ENCODE assay signal across 16 cellular contexts in the genomic region with DNA sequence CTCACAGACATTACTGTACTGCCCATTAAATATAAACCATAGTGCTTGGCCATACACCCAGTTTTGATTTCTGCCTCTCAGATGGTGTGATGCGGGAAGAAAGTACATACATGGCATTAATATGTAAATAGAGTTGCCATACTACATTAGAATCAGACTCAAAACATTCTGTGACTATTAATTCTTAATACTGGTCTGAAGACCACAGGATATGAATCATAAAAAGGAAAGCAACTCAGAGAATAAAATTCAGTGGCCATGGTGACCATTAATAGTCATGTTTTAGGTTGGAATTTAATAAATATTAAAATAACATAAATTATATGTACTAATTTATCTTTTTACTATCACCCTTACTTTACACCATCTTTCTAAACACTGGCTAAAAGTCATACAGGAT. TPM values are rescaled to one million over a fixed set of nuclear protein-coding genes. Genes with fewer than 3 reads are reported as not detected.
DNase-seq lines count a peak whose midpoint lies in the region; ATAC-seq and TF ChIP-seq lines count a peak whose summit lies in the region.
"Had no signal": no experiment of that assay in that cellular context is flagged by ENCODE, and none has a peak within 500 bp of the region (broad histone marks: within the 10 kb centered on the region; RNA-seq: fewer than 3 reads in every experiment).

No MANE protein-coding gene starts in this region.

- H3K27ac Mint-ChIP-seq in effector memory CD8-positive, alpha-beta T cell = no peak overlapping the region

- no peaks in the 10 kb centered on the region for H3K36me3 Mint-ChIP-seq in effector memory CD8-positive, alpha-beta T cell (ENCODE audit: insufficient read depth)
- H3K36me3 Mint-ChIP-seq: T-cell had no signal

- H3F3A ChIP-seq in smooth muscle cell (ENCODE audit: low read depth) = peaks cover 13% of the 10 kb centered on the region

- H3K9ac ChIP-seq in smooth muscle cell (ENCODE audit: low read depth) = peak overlapping the region; percentile 67

- H4K20me1 ChIP-seq in smooth muscle cell (ENCODE audit: low read depth) = no peaks in the 10 kb centered on the region

- no peak overlapping the region for H3K4me3 Mint-ChIP-seq in effector memory CD8-positive, alpha-beta T cell

- H3K9me3 Mint-ChIP-seq in effector memory CD8-positive, alpha-beta T cell = no peaks in the 10 kb centered on the region
- H3K9me3 Mint-ChIP-seq: T-cell had no signal

- no peaks in the 10 kb centered on the region for H3K36me3 ChIP-seq in smooth muscle cell (ENCODE audit: low read depth)

- ATAC-seq in SK-N-SH treated with all-trans-retinoic acid at 6 μM for 48 hours (peak; percentile 19), GM19452 (IDR thresholded peaks at IDR 0.05; ENCODE audit: unreplicated experiment) (no peak)
- ATAC-seq in effector memory CD8-positive, alpha-beta T cell (replicated peaks) = no peak
- ATAC-seq: activated CD4-positive, CD25-positive, alpha-beta regulatory T cell treated with anti-CD3 and anti-CD28 coated beads, Interleukin-2, amount 50 U/mL, for 24 hours; HCT116; T-cell had no signal

- no peaks in the 10 kb centered on the region for H3K79me2 ChIP-seq in smooth muscle cell (ENCODE audit: low read depth)

- H3K4me1 Mint-ChIP-seq in effector memory CD8-positive, alpha-beta T cell (ENCODE audit: low read depth in 2 of 2) = peaks cover 0 to 3% of the 10 kb centered on the region in 2 donors

- no peaks in the 10 kb centered on the region for H3K9me3 ChIP-seq in smooth muscle cell (replicated peaks; ENCODE audit: low read depth)

- TF ChIP-seq CTCF in fibroblast of pulmonary artery (IDR thresholded peaks at IDR 0.05; ENCODE audit: low read length, missing control alignments) = no peak
- no peak for TF ChIP-seq CTCF in smooth muscle cell (IDR thresholded peaks at IDR 0.05; ENCODE audit: borderline replicate concordance, insufficient read depth, poor library complexity, severe bottlenecking)
- TF ChIP-seq CTCF in GM13976 (IDR thresholded peaks at IDR 0.05; ENCODE audit: borderline replicate concordance, control extremely low read depth, extremely low read depth, insufficient read depth, missing control alignments) = no peak

- peak overlapping the region; percentile 90 for H3K27ac ChIP-seq in smooth muscle cell (ENCODE audit: low read depth)
- H3K27ac ChIP-seq: C4-2B, HL-60 had no signal

- H2AFZ ChIP-seq in smooth muscle cell (ENCODE audit: low read depth) = peak overlapping the region; percentile 64

- DNase-seq in ELR (ENCODE audit: low read depth) (peak; percentile 61), fibroblast of pulmonary artery (ENCODE audit: low read depth) (peak; percentile 18), smooth muscle cell (lab: John Stamatoyannopoulos, UW; ENCODE audit: unreplicated experiment) (no peak), GM13976 (ENCODE audit: low spot score) (no peak), NCI-H345 treated with DMSO at 0.1 percent for 48 hours (lab: John Stamatoyannopoulos, UW; ENCODE audit: unreplicated experiment) (no peak)
- no peak for DNase-seq in effector memory CD8-positive, alpha-beta T cell
- DNase-seq: amniotic stem cell, head of caudate nucleus, NCI-H2107, T-cell had no signal

- peaks cover 32% of the 10 kb centered on the region for H3K4me1 ChIP-seq in smooth muscle cell (ENCODE audit: low read depth)

- no peaks in the 10 kb centered on the region for H3K27me3 ChIP-seq in smooth muscle cell (ENCODE audit: low read depth)

- WGBS in smooth muscle cell (ENCODE audit: low lambda C conversion rate) = 96% methylated on average over 1 of the region's 1 CpG

- no peak overlapping the region for H3K4me3 ChIP-seq in fibroblast of pulmonary artery (replicated peaks; ENCODE audit: low read depth, low read length)
- H3K4me3 ChIP-seq in smooth muscle cell = no peak overlapping the region

- peak overlapping the region; percentile 66 for H3K4me2 ChIP-seq in smooth muscle cell

- H3K27me3 Mint-ChIP-seq in effector memory CD8-positive, alpha-beta T cell = peaks cover 0 to 6% of the 10 kb centered on the region in 2 donors
- H3K27me3 Mint-ChIP-seq: T-cell had no signal

- in situ Hi-C loops in GM13976 (cut with MboI; ENCODE audit: low sequenced_read_pairs, unreplicated experiment) = loop anchor here (25.0 kb wide), 2 partner anchors 271 to 896 kb away; no protein-coding TSS in a partner anchor

TF ChIP-seq in SK-N-SH treated with all-trans-retinoic acid at 6 μM for 48 hours, 23 proteins besides CTCF, POLR2A, EP300 and RAD21 (continues in another document):
- TF ChIP-seq ZC3H10 (CRISPR knock-in tag; IDR thresholded peaks at IDR 0.05) = no peak
- TF ChIP-seq, protein P1, sequence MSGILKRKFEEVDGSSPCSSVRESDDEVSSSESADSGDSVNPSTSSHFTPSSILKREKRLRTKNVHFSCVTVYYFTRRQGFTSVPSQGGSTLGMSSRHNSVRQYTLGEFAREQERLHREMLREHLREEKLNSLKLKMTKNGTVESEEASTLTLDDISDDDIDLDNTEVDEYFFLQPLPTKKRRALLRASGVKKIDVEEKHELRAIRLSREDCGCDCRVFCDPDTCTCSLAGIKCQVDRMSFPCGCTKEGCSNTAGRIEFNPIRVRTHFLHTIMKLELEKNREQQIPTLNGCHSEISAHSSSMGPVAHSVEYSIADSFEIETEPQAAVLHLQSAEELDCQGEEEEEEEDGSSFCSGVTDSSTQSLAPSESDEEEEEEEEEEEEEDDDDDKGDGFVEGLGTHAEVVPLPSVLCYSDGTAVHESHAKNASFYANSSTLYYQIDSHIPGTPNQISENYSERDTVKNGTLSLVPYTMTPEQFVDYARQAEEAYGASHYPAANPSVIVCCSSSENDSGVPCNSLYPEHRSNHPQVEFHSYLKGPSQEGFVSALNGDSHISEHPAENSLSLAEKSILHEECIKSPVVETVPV (CRISPR knock-in tag; IDR thresholded peaks at IDR 0.05) = no peak
- no peak for TF ChIP-seq ZFP3 (CRISPR knock-in tag; IDR thresholded peaks at IDR 0.05)
- no peak for TF ChIP-seq SNAI2 (CRISPR knock-in tag; IDR thresholded peaks at IDR 0.05)
- no peak for TF ChIP-seq ZNF8 (CRISPR knock-in tag; IDR thresholded peaks at IDR 0.05)
- TF ChIP-seq, protein P2, sequence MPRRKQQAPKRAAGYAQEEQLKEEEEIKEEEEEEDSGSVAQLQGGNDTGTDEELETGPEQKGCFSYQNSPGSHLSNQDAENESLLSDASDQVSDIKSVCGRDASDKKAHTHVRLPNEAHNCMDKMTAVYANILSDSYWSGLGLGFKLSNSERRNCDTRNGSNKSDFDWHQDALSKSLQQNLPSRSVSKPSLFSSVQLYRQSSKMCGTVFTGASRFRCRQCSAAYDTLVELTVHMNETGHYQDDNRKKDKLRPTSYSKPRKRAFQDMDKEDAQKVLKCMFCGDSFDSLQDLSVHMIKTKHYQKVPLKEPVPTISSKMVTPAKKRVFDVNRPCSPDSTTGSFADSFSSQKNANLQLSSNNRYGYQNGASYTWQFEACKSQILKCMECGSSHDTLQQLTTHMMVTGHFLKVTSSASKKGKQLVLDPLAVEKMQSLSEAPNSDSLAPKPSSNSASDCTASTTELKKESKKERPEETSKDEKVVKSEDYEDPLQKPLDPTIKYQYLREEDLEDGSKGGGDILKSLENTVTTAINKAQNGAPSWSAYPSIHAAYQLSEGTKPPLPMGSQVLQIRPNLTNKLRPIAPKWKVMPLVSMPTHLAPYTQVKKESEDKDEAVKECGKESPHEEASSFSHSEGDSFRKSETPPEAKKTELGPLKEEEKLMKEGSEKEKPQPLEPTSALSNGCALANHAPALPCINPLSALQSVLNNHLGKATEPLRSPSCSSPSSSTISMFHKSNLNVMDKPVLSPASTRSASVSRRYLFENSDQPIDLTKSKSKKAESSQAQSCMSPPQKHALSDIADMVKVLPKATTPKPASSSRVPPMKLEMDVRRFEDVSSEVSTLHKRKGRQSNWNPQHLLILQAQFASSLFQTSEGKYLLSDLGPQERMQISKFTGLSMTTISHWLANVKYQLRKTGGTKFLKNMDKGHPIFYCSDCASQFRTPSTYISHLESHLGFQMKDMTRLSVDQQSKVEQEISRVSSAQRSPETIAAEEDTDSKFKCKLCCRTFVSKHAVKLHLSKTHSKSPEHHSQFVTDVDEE (CRISPR knock-in tag; IDR thresholded peaks at IDR 0.05) = no peak
- no peak for TF ChIP-seq PPARA (CRISPR knock-in tag; IDR thresholded peaks at IDR 0.05; ENCODE audit: borderline replicate concordance)
- no peak for TF ChIP-seq ZNF565 (CRISPR knock-in tag; conservative IDR thresholded peaks at IDR 0.05; ENCODE audit: low read depth)
- TF ChIP-seq ZFP30 (CRISPR knock-in tag; IDR thresholded peaks at IDR 0.05) = no peak
- no peak for TF ChIP-seq ARNTL (CRISPR knock-in tag; IDR thresholded peaks at IDR 0.05; ENCODE audit: borderline replicate concordance, low read depth)
- TF ChIP-seq, protein P3, sequence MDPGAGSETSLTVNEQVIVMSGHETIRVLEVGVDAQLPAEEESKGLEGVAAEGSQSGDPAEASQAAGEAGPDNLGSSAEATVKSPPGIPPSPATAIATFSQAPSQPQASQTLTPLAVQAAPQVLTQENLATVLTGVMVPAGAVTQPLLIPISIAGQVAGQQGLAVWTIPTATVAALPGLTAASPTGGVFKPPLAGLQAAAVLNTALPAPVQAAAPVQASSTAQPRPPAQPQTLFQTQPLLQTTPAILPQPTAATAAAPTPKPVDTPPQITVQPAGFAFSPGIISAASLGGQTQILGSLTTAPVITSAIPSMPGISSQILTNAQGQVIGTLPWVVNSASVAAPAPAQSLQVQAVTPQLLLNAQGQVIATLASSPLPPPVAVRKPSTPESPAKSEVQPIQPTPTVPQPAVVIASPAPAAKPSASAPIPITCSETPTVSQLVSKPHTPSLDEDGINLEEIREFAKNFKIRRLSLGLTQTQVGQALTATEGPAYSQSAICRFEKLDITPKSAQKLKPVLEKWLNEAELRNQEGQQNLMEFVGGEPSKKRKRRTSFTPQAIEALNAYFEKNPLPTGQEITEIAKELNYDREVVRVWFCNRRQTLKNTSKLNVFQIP (CRISPR knock-in tag; IDR thresholded peaks at IDR 0.05; ENCODE audit: borderline replicate concordance, low read depth) = no peak
- TF ChIP-seq GLIS3 (CRISPR knock-in tag; IDR thresholded peaks at IDR 0.05) = no peak
- TF ChIP-seq, protein P4, sequence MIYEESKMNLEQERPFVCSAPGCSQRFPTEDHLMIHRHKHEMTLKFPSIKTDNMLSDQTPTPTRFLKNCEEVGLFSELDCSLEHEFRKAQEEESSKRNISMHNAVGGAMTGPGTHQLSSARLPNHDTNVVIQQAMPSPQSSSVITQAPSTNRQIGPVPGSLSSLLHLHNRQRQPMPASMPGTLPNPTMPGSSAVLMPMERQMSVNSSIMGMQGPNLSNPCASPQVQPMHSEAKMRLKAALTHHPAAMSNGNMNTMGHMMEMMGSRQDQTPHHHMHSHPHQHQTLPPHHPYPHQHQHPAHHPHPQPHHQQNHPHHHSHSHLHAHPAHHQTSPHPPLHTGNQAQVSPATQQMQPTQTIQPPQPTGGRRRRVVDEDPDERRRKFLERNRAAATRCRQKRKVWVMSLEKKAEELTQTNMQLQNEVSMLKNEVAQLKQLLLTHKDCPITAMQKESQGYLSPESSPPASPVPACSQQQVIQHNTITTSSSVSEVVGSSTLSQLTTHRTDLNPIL (CRISPR knock-in tag; IDR thresholded peaks at IDR 0.05; ENCODE audit: low read depth) = no peak
- no peak for TF ChIP-seq TCF4 (CRISPR knock-in tag; IDR thresholded peaks at IDR 0.05; ENCODE audit: borderline replicate concordance)
- TF ChIP-seq BACH2 (CRISPR knock-in tag; IDR thresholded peaks at IDR 0.05; ENCODE audit: borderline replicate concordance) = no peak

RNA-seq across cellular contexts. Expression of a gene that starts 33.0 kb away (rescaled TPM):
- 63.0 and 67.4 TPM in 2 replicates for total RNA-seq in smooth muscle cell
- 22.7 and 28.4 TPM in 2 replicates for polyA plus RNA-seq in smooth muscle cell

Comparison
In these comparisons a context has a peak if more than half of its experiments do, and no peak if none do; other contexts are left out.
1. DNase-seq: peak in ELR (single experiment) and fibroblast of pulmonary artery (single experiment); none in smooth muscle cell (single experiment), GM13976 (single experiment), effector memory CD8-positive, alpha-beta T cell (0 of 3) and NCI-H345 treated with DMSO at 0.1 percent for 48 hours (single experiment).